In the genomic region with DNA sequence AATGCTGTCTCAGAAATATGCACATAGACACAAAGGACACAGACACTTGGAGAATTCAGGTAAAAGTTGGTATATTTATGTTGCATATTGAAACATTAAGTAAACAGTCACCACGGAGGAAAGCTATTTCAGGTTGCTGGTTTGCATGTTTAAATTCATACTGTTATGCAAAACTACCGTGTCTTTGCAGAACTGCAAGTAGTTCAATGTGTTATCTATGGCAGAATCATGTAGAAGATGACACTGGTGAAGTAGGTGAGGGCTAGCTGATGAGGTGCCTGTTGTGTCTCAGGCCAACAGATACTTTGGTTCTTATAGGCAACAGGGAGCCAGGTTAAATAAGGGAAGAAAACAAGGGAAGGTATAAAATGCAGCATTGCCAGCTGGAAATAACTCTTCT, we compare ENCODE assay signal across 15 cellular contexts.
"Had no signal": no experiment of that assay in that cellular context is flagged by ENCODE, and none has a peak within 500 bp of the region (broad histone marks: within the 10 kb centered on the region; RNA-seq: fewer than 3 reads in every experiment).

No MANE protein-coding gene starts in this region.

- H3K36me3 ChIP-seq: heart right ventricle, left ventricle myocardium inferior, right atrium auricular region, thyroid gland had no signal

- H3K9me3 ChIP-seq: right atrium auricular region, thyroid gland had no signal

- H3K27me3 ChIP-seq: heart right ventricle, right atrium auricular region, thyroid gland had no signal

- ATAC-seq: activated CD4-positive, CD25-positive, alpha-beta regulatory T cell treated with anti-CD3 and anti-CD28 coated beads, Interleukin-2, amount 50 U/mL, for 24 hours; activated naive CD4-positive, alpha-beta T cell treated with anti-CD3 and anti-CD28 coated beads, Interleukin-2, amount 50 U/mL, for 72 hours; heart right ventricle; natural killer cell treated with Interleukin-12 subunit alpha and Interleukin-12 subunit beta and Interleukin-15 and Interleukin-18, amount 100 ng/mL, for 72 hours had no signal

- H3K4me3 ChIP-seq: heart right ventricle, left ventricle myocardium inferior, right atrium auricular region, thyroid gland had no signal

- H3K27ac ChIP-seq: heart right ventricle, left ventricle myocardium inferior, right atrium auricular region, thyroid gland had no signal

- H3K4me1 ChIP-seq: heart right ventricle, left ventricle myocardium inferior, right atrium auricular region, thyroid gland had no signal

- DNase-seq: activated effector memory CD4-positive, alpha-beta T cell treated with Interleukin-2 at 50 U/mL for 16 hours; activated T-cell treated with anti-CD3 and anti-CD28 coated beads, Interleukin-2, amount 50 U/mL, for 1 hour; amniotic stem cell; cortex of kidney; effector CD8-positive, alpha-beta T cell; heart right ventricle; left ventricle myocardium inferior; mesenchymal stem cell; nucleus accumbens; small intestine; thyroid gland had no signal
